Comparison of ENCODE assay signal across 1 cellular context in genomic region chr20:25338112-25339023, GRCh38.
TF ChIP-seq lines count a peak whose summit lies in the region.

No MANE protein-coding gene starts in this region.

TF ChIP-seq in GM23338, 12 proteins besides CTCF, POLR2A, EP300 and RAD21 (continued from another document):
- TF ChIP-seq ZNF462 (CRISPR knock-in tag; IDR thresholded peaks at IDR 0.05) (no peak), POLR2AphosphoS5 (IDR thresholded peaks at IDR 0.05; ENCODE audit: low read depth) (no peak), EZH2phosphoT487 (IDR thresholded peaks at IDR 0.05; ENCODE audit: unreplicated experiment) (no peak), STAT1 (IDR thresholded peaks at IDR 0.05; ENCODE audit: unreplicated experiment) (no peak), ETS1 (IDR thresholded peaks at IDR 0.05) (no peak)
- TF ChIP-seq, protein P1, sequence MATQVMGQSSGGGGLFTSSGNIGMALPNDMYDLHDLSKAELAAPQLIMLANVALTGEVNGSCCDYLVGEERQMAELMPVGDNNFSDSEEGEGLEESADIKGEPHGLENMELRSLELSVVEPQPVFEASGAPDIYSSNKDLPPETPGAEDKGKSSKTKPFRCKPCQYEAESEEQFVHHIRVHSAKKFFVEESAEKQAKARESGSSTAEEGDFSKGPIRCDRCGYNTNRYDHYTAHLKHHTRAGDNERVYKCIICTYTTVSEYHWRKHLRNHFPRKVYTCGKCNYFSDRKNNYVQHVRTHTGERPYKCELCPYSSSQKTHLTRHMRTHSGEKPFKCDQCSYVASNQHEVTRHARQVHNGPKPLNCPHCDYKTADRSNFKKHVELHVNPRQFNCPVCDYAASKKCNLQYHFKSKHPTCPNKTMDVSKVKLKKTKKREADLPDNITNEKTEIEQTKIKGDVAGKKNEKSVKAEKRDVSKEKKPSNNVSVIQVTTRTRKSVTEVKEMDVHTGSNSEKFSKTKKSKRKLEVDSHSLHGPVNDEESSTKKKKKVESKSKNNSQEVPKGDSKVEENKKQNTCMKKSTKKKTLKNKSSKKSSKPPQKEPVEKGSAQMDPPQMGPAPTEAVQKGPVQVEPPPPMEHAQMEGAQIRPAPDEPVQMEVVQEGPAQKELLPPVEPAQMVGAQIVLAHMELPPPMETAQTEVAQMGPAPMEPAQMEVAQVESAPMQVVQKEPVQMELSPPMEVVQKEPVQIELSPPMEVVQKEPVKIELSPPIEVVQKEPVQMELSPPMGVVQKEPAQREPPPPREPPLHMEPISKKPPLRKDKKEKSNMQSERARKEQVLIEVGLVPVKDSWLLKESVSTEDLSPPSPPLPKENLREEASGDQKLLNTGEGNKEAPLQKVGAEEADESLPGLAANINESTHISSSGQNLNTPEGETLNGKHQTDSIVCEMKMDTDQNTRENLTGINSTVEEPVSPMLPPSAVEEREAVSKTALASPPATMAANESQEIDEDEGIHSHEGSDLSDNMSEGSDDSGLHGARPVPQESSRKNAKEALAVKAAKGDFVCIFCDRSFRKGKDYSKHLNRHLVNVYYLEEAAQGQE (IDR thresholded peaks at IDR 0.05; ENCODE audit: unreplicated experiment): no peak
TF ChIP-seq in GM23338: peak in this region for 0.
